ENCODE assay signal across 8 cellular contexts in genomic region chr3:32815812-32816438, GRCh38. TPM values are rescaled to one million over a fixed set of nuclear protein-coding genes. Genes with fewer than 3 reads are reported as not detected.
DNase-seq lines count a peak whose midpoint lies in the region; ATAC-seq and TF ChIP-seq lines count a peak whose summit lies in the region.

No MANE protein-coding gene starts in this region.

- no peak overlapping the region for H3K4me3 ChIP-seq in CD4-positive, alpha-beta memory T cell (ENCODE audit: low read length in 2 of 2)
- H3K4me3 ChIP-seq in HEK293 (ENCODE audit: low read depth, low read length) = no peak overlapping the region
- H3K4me3 ChIP-seq in coronary artery = peak overlapping the region; percentile 64

- no peaks in the 10 kb centered on the region for H3K36me3 ChIP-seq in CD4-positive, alpha-beta memory T cell (ENCODE audit: insufficient read depth, low read length)
- H3K36me3 ChIP-seq in HEK293 (ENCODE audit: control insufficient read depth in 2 of 2, insufficient read depth in 1 of 2, low read length in 2 of 2) = peaks cover 0 to 20% of the 10 kb centered on the region in 2 experiments; a peak in 1 of 3 replicates

- intact Hi-C loops in CD4-positive, alpha-beta memory T cell (cut with micrococcal nuclease) = no loop called here

- no peaks in the 10 kb centered on the region for H3K36me3 Mint-ChIP-seq in CD4-positive, alpha-beta memory T cell
- H3K36me3 Mint-ChIP-seq in natural killer cell treated with Interleukin-12 subunit alpha and Interleukin-12 subunit beta and Interleukin-15 and Interleukin-18, amount 100 ng/mL, for 72 hours = no peaks in the 10 kb centered on the region

- H3K27me3 Mint-ChIP-seq in CD4-positive, alpha-beta memory T cell = peaks cover 28 to 31% of the 10 kb centered on the region in 2 donors
- H3K27me3 Mint-ChIP-seq in natural killer cell treated with Interleukin-12 subunit alpha and Interleukin-12 subunit beta and Interleukin-15 and Interleukin-18, amount 100 ng/mL, for 72 hours = peaks cover 29 to 40% of the 10 kb centered on the region in 2 donors

- H3K27ac Mint-ChIP-seq in CD4-positive, alpha-beta memory T cell = no peak overlapping the region
- no peak overlapping the region for H3K27ac Mint-ChIP-seq in natural killer cell treated with Interleukin-12 subunit alpha and Interleukin-12 subunit beta and Interleukin-15 and Interleukin-18, amount 100 ng/mL, for 72 hours

- H3K4me3 Mint-ChIP-seq in CD4-positive, alpha-beta memory T cell = peak overlapping the region; percentile 45 to 77 (median 56)
- peak overlapping the region; percentile 12 for H3K4me3 Mint-ChIP-seq in natural killer cell treated with Interleukin-12 subunit alpha and Interleukin-12 subunit beta and Interleukin-15 and Interleukin-18, amount 100 ng/mL, for 72 hours

- POLR2A ChIA-PET in CD4-positive, alpha-beta memory T cell (lab: Charles Lee; ENCODE audit: partially characterized antibody) = no interaction called here
- POLR2A ChIA-PET in HEK293 (lab: Yijun Ruan, JAX) = no interaction called here

- H3K4me1 ChIP-seq in CD4-positive, alpha-beta memory T cell (ENCODE audit: insufficient read depth, low read length) = peaks cover 5% of the 10 kb centered on the region
- no peaks in the 10 kb centered on the region for H3K4me1 ChIP-seq in HEK293 (ENCODE audit: control insufficient read depth, insufficient read depth, low read length)

- CTCF ChIA-PET in CD4-positive, alpha-beta memory T cell (lab: Charles Lee; ENCODE audit: partially characterized antibody) = no interaction called here
- CTCF ChIA-PET in HEK293 (lab: Yijun Ruan, JAX) = interaction anchor here (0.6 kb wide), 1 partner anchor 127 kb away, joined by 3 read pairs; no protein-coding TSS in a partner anchor

- H3K27ac ChIP-seq in CD4-positive, alpha-beta memory T cell (ENCODE audit: low read depth, low read length) = no peak overlapping the region
- H3K27ac ChIP-seq in HEK293 (ENCODE audit: extremely low read depth, low read depth, low read length) (no peak overlapping the region), coronary artery (no peak overlapping the region)

- DNase-seq in CD4-positive, alpha-beta memory T cell = no peak
- no peak for DNase-seq in coronary artery (ENCODE audit: low spot score)
- DNase-seq in natural killer cell treated with Interleukin-12 subunit alpha and Interleukin-12 subunit beta and Interleukin-15 and Interleukin-18, amount 100 ng/mL, for 72 hours (ENCODE audit: low spot score) = no peak
- DNase-seq in NCI-H2227 (lab: John Stamatoyannopoulos, UW; ENCODE audit: unreplicated experiment) = no peak
- no peak for DNase-seq in NCI-H2171 treated with DMSO at 0.1 percent for 48 hours (lab: John Stamatoyannopoulos, UW)
- DNase-seq in NCI-H1105 (lab: John Stamatoyannopoulos, UW) = no peak

- H3K9me3 Mint-ChIP-seq in CD4-positive, alpha-beta memory T cell = peaks cover 0 to 3% (median 0%) of the 10 kb centered on the region in 8 donors
- H3K9me3 Mint-ChIP-seq in natural killer cell treated with Interleukin-12 subunit alpha and Interleukin-12 subunit beta and Interleukin-15 and Interleukin-18, amount 100 ng/mL, for 72 hours = no peaks in the 10 kb centered on the region

- TF ChIP-seq CTCF in HEK293 (tag by site-specific recombination; IDR thresholded peaks at IDR 0.05) = no peak
- TF ChIP-seq CTCF in coronary artery (IDR thresholded peaks at IDR 0.05) = no peak

- peaks cover 6 to 30% (median 22%) of the 10 kb centered on the region in 4 donors for H3K4me1 Mint-ChIP-seq in CD4-positive, alpha-beta memory T cell
- peaks cover 6% of the 10 kb centered on the region in 2 donors for H3K4me1 Mint-ChIP-seq in natural killer cell treated with Interleukin-12 subunit alpha and Interleukin-12 subunit beta and Interleukin-15 and Interleukin-18, amount 100 ng/mL, for 72 hours (ENCODE audit: low read depth in 2 of 2)

- no peaks in the 10 kb centered on the region for H3K9me3 ChIP-seq in CD4-positive, alpha-beta memory T cell (ENCODE audit: control insufficient read depth in 1 of 2, low read length in 2 of 2)
- no peaks in the 10 kb centered on the region for H3K9me3 ChIP-seq in HEK293 (ENCODE audit: control insufficient read depth, insufficient read depth, low read depth, low read length)

- no peaks in the 10 kb centered on the region for H3K27me3 ChIP-seq in CD4-positive, alpha-beta memory T cell (ENCODE audit: insufficient read depth, low read length)

- no peak for ATAC-seq in natural killer cell treated with Interleukin-12 subunit alpha and Interleukin-12 subunit beta and Interleukin-15 and Interleukin-18, amount 100 ng/mL, for 72 hours
- ATAC-seq in HG02571 (IDR thresholded peaks at IDR 0.05; ENCODE audit: unreplicated experiment) = no peak

TF ChIP-seq in HEK293, 187 proteins besides CTCF, POLR2A, EP300 and RAD21:
- TF ChIP-seq ZNF335 (tag by site-specific recombination; conservative IDR thresholded peaks at IDR 0.05) (peak; percentile 38), ZNF785 (tag by site-specific recombination; IDR thresholded peaks at IDR 0.05) (no peak)

RNA-seq across cellular contexts. Expression of gene TRIM71, which starts 1.9 kb away (rescaled TPM):
- total RNA-seq in CD4-positive, alpha-beta memory T cell = not detected
- not detected for polyA plus RNA-seq in CD4-positive, alpha-beta memory T cell
- total RNA-seq in natural killer cell treated with Interleukin-12 subunit alpha and Interleukin-12 subunit beta and Interleukin-15 and Interleukin-18, amount 100 ng/mL, for 72 hours = not detected
